Comparison of ENCODE assay signal across 8 cellular contexts in the genomic region with DNA sequence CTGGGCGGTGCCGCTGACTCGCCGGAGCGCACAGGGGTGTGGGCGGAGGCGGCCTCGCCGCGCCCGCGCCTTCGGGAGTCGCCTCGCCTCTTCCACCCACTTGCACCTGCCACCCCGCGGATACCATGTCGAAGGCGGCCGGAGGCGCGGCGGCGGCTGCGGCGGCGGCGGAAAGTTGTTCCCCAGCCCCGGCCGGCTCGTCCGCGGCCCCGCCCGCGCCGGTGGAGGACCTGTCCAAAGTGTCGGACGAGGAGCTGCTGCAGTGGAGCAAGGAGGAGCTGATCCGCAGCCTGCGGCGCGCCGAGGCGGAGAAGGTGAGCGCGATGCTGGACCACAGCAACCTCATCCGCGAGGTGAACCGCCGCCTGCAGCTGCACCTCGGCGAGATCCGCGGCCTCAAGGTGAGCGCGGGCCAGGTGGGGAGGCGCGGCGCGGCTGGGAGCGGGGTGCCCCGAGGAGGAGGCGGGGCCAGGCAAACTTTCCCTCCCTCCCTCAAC. TPM values are rescaled to one million over a fixed set of nuclear protein-coding genes. Genes with fewer than 3 reads are reported as not detected.
DNase-seq lines count a peak whose midpoint lies in the region; ATAC-seq and TF ChIP-seq lines count a peak whose summit lies in the region.

No MANE protein-coding gene starts in this region.

- H3K4me3 ChIP-seq in BLaER1 (peak overlapping the region; percentile 74), Panc1 (ENCODE audit: low read depth in 2 of 2, low read length in 2 of 2) (peak overlapping the region; percentile 54 to 56), retinal pigment epithelial cell (ENCODE audit: low read length) (peak overlapping the region; percentile 83)

- H3K27ac ChIP-seq in BLaER1 = no peak overlapping the region
- no peak overlapping the region for H3K27ac ChIP-seq in Panc1 (ENCODE audit: low read length)

- peak overlapping the region; percentile 83 for H3K4me2 ChIP-seq in BLaER1

- H3K36me3 ChIP-seq in BLaER1 = no peaks in the 10 kb centered on the region
- H3K36me3 ChIP-seq in Panc1 (ENCODE audit: control insufficient read depth, insufficient read depth, low read length) = no peaks in the 10 kb centered on the region; the same call in 1 of the 2 replicates

- H4K20me1 ChIP-seq in BLaER1 = no peaks in the 10 kb centered on the region

- H3K9me3 ChIP-seq in BLaER1 (no peaks in the 10 kb centered on the region), Panc1 (ENCODE audit: control insufficient read depth, insufficient read depth, low read depth, low read length) (no peaks in the 10 kb centered on the region)

- TF ChIP-seq CTCF in Panc1 (IDR thresholded peaks at IDR 0.05) (no peak), retinal pigment epithelial cell (conservative IDR thresholded peaks at IDR 0.05; ENCODE audit: low read depth, low read length) (no peak)

- POLR2A ChIA-PET in Panc1 (lab: Charles Lee) = no interaction called here

- peak; percentile 12 for ATAC-seq in GM21528 (IDR thresholded peaks at IDR 0.05; ENCODE audit: low FRiP score, unreplicated experiment)
- ATAC-seq in Panc1 = peak; percentile 50
- no peak for ATAC-seq in HG03108 (IDR thresholded peaks at IDR 0.05; ENCODE audit: unreplicated experiment)

- H3K4me1 ChIP-seq in BLaER1 (peaks cover 13% of the 10 kb centered on the region), Panc1 (ENCODE audit: control insufficient read depth, insufficient read depth, low read length) (no peaks in the 10 kb centered on the region)

- H3K27me3 ChIP-seq in BLaER1 (peaks cover 42% of the 10 kb centered on the region), Panc1 (ENCODE audit: control insufficient read depth, insufficient read depth, low read length) (peaks cover 25% of the 10 kb centered on the region)

- intact Hi-C loops in Panc1 (cut with micrococcal nuclease; ENCODE audit: unreplicated experiment) = loop anchor here (2.0 to 5.0 kb wide), 3 partner anchors 564 to 1333 kb away; no protein-coding TSS in a partner anchor

- in situ Hi-C loops in Panc1 (cut with HindIII; ENCODE audit: low pct_unique_long_range_greater_than_20kb, low sequenced_read_pairs) = no loop called here

- DNase-seq in Panc1 (ENCODE audit: low read depth, low spot score) = no peak
- DNase-seq in germinal center (ENCODE audit: low spot score) = peak; percentile 12
- DNase-seq in retinal pigment epithelial cell (ENCODE audit: low read depth) = no peak
- DNase-seq in SKM-1 treated with dmso at 0.1 percent for 144 hours (lab: John Stamatoyannopoulos, UW; ENCODE audit: unreplicated experiment) = no peak
- DNase-seq in activated CD4-positive, CD25-positive, alpha-beta regulatory T cell treated with anti-CD3 and anti-CD28 coated beads, Interleukin-2, amount 50 U/mL, for 72 hours = no peak

- no TSS peak for BruUV-seq in Panc1 (replicated peaks; lab: Mats Ljungman, UMichigan)

- CTCF ChIA-PET in Panc1 (lab: Charles Lee) = no interaction called here

- 0 out of 2 replicates have a peak overlapping the region, but pooled peaks have one; percentile 25 for H3K9ac ChIP-seq in BLaER1

RNA-seq across cellular contexts. Expression of a gene that starts 0.8 kb away (rescaled TPM):
- total RNA-seq in Panc1 (2021; ENCODE audit: unreplicated experiment) = 0.05 TPM
- polyA plus RNA-seq in Panc1 (2012; ENCODE audit: insufficient read length) = 0.07 TPM
